Comparison of ENCODE assay signal across 9 cellular contexts in genomic region chrX:136766785-136767103, GRCh38. TPM values are rescaled to one million over a fixed set of nuclear protein-coding genes. Genes with fewer than 3 reads are reported as not detected.
DNase-seq lines count a peak whose midpoint lies in the region; ATAC-seq, FAIRE-seq and TF ChIP-seq lines count a peak whose summit lies in the region.
"Had no signal": no experiment of that assay in that cellular context is flagged by ENCODE, and none has a peak within 500 bp of the region (broad histone marks: within the 10 kb centered on the region; RNA-seq: fewer than 3 reads in every experiment).

No MANE protein-coding gene starts in this region.

- H3K27me3 Mint-ChIP-seq in activated naive CD4-positive, alpha-beta T cell treated with anti-CD3 and anti-CD28 coated beads for 36 hours (ENCODE audit: low read depth): no peaks in the 10 kb centered on the region

- CTCF ChIA-PET in activated naive CD4-positive, alpha-beta T cell treated with anti-CD3 and anti-CD28 coated beads for 36 hours (lab: Charles Lee): no interaction called here
- CTCF ChIA-PET in HepG2 (lab: Yijun Ruan, JAX; ENCODE audit: low intra/inter-chr PET ratio, low total read pairs): no interaction called here

- no peak for TF ChIP-seq CTCF in astrocyte of the cerebellum (IDR thresholded peaks at IDR 0.05; ENCODE audit: low read depth, low read length, missing control alignments)
- TF ChIP-seq CTCF in HepG2 (CRISPR knock-in tag; IDR thresholded peaks at IDR 0.05): no peak

- peak overlapping the region; percentile 68 for H3K27ac Mint-ChIP-seq in activated naive CD4-positive, alpha-beta T cell treated with anti-CD3 and anti-CD28 coated beads for 36 hours

- FAIRE-seq in HepG2 (lab: Jason Lieb, UNC): no peak
- FAIRE-seq: colon had no signal

- DNase-seq in activated naive CD4-positive, alpha-beta T cell treated with anti-CD3 and anti-CD28 coated beads for 36 hours: no peak
- DNase-seq in activated naive CD4-positive, alpha-beta T cell treated with anti-CD3 and anti-CD28 coated beads, Interleukin-2, amount 50 U/mL, for 16 hours: no peak
- DNase-seq in astrocyte of the cerebellum (ENCODE audit: low read depth) (no peak), HepG2 (ENCODE audit: low spot score) (no peak), RKO (ENCODE audit: low spot score) (no peak), NCI-H510A (lab: John Stamatoyannopoulos, UW) (no peak)

- no peaks in the 10 kb centered on the region; a peak in 1 of 5 replicates for H3K27me3 ChIP-seq in HepG2 (ENCODE audit: control insufficient read depth in 1 of 2, insufficient read depth in 2 of 2, low read length in 2 of 2)

- peaks cover 3% of the 10 kb centered on the region for H3K36me3 Mint-ChIP-seq in activated naive CD4-positive, alpha-beta T cell treated with anti-CD3 and anti-CD28 coated beads for 36 hours (ENCODE audit: low read depth)

- TF ChIP-seq RAD21 in HepG2 (CRISPR knock-in tag; IDR thresholded peaks at IDR 0.05): no peak

- H3K79me2 ChIP-seq in HepG2 (ENCODE audit: insufficient read depth, low read length): no peaks in the 10 kb centered on the region

- POLR2A ChIA-PET in HepG2 (lab: Yijun Ruan, JAX): no interaction called here

- no peak for TF ChIP-seq POLR2A in HepG2 (IDR thresholded peaks at IDR 0.05; ENCODE audit: insufficient read depth in 1 of 2, low read depth in 2 of 2, low read length in 2 of 2)

- H3K36me3 ChIP-seq in HepG2 (replicated peaks in 1 of 2; ENCODE audit: control insufficient read depth in 1 of 2, insufficient read depth in 2 of 2, low read length in 2 of 2) (no peaks in the 10 kb centered on the region), urinary bladder (ENCODE audit: insufficient read depth) (no peaks in the 10 kb centered on the region)

- in situ Hi-C loops in astrocyte of the cerebellum (cut with HindIII; ENCODE audit: low sequenced_read_pairs) (no loop called here), HepG2 (cut with HindIII; ENCODE audit: extremely low pct_ligation_motif_present, low pct_unique_long_range_greater_than_20kb) (no loop called here)

- H3K9ac ChIP-seq in HepG2 (ENCODE audit: insufficient read depth, low read depth, low read length): no peak overlapping the region

- H3K4me2 ChIP-seq in HepG2 (ENCODE audit: low read depth, low read length): peak overlapping the region; percentile 36

- WGBS in HepG2 (ENCODE audit: low lambda C conversion rate): no CpG with 5 or more reads among the region's 19 CpGs
- 3% methylated on average over 19 of the region's 19 CpGs for WGBS in urinary bladder

- H3K4me1 Mint-ChIP-seq in activated naive CD4-positive, alpha-beta T cell treated with anti-CD3 and anti-CD28 coated beads for 36 hours (ENCODE audit: low read depth): peaks cover 52% of the 10 kb centered on the region

- H3K27ac ChIP-seq in HepG2 (ENCODE audit: extremely low read length, insufficient read depth, low read length) (no peak overlapping the region), urinary bladder (ENCODE audit: low read depth) (peak overlapping the region; percentile 86)

- no peaks in the 10 kb centered on the region for H3K4me1 ChIP-seq in HepG2 (ENCODE audit: insufficient read depth, low read length)
- H3K4me1 ChIP-seq in urinary bladder (ENCODE audit: insufficient read depth): no peaks in the 10 kb centered on the region

- no peak for TF ChIP-seq EP300 in HepG2 (IDR thresholded peaks at IDR 0.05; ENCODE audit: low read depth in 2 of 2, low read length in 2 of 2)
- no peak for TF ChIP-seq EP300 in HepG2 (CRISPR knock-in tag; IDR thresholded peaks at IDR 0.05; ENCODE audit: borderline replicate concordance)

- no peak; the same call in 2 of the 3 replicates for ATAC-seq in HepG2
- no peak for ATAC-seq in GM21528 (IDR thresholded peaks at IDR 0.05; ENCODE audit: low FRiP score, unreplicated experiment)

- H3K4me3 ChIP-seq in astrocyte of the cerebellum (ENCODE audit: low read depth, low read length) (peak overlapping the region; percentile 49), HepG2 (replicated peaks in 1 of 3; ENCODE audit: insufficient read depth in 1 of 3, low read depth in 2 of 3, low read length in 3 of 3) (peak overlapping the region in 1 of 3 experiments; percentile 52; a peak in 1 of 6 replicates), urinary bladder (ENCODE audit: low read depth, low read length) (peak overlapping the region; percentile 73)

- H3K9me3 ChIP-seq in HepG2 (ENCODE audit: low read length): no peaks in the 10 kb centered on the region

- H4K20me1 ChIP-seq in HepG2 (ENCODE audit: insufficient read depth, low read length): no peaks in the 10 kb centered on the region

- intact Hi-C loops in activated naive CD4-positive, alpha-beta T cell treated with anti-CD3 and anti-CD28 coated beads for 36 hours (cut with micrococcal nuclease): loop anchor here (5.0 kb wide), 2 partner anchors 39 to 109 kb away; no protein-coding TSS in a partner anchor
- intact Hi-C loops in HepG2 (cut with micrococcal nuclease; ENCODE audit: unreplicated experiment): no loop called here

- H3K4me3 Mint-ChIP-seq in activated naive CD4-positive, alpha-beta T cell treated with anti-CD3 and anti-CD28 coated beads for 36 hours: peak overlapping the region; percentile 76

- H3K9me3 Mint-ChIP-seq in activated naive CD4-positive, alpha-beta T cell treated with anti-CD3 and anti-CD28 coated beads for 36 hours: no peaks in the 10 kb centered on the region

- H2AFZ ChIP-seq in HepG2 (ENCODE audit: low read length): no peak overlapping the region

- no TSS peak for BruUV-seq in HepG2 (replicated peaks; lab: Mats Ljungman, UMichigan)

TF ChIP-seq in HepG2, 621 proteins besides CTCF, POLR2A, EP300 and RAD21:
- TF ChIP-seq MIXL1 (CRISPR knock-in tag; IDR thresholded peaks at IDR 0.05): no peak
- TF ChIP-seq FOXP4 (CRISPR knock-in tag; IDR thresholded peaks at IDR 0.05): no peak
- TF ChIP-seq SIX4 (CRISPR knock-in tag; IDR thresholded peaks at IDR 0.05): no peak
- TF ChIP-seq SNAPC2 (CRISPR knock-in tag; IDR thresholded peaks at IDR 0.05): no peak
TF ChIP-seq in HepG2: peak in this region for 0.

RNA-seq across cellular contexts. Expression of gene ARHGEF6, which starts 14.0 kb away (rescaled TPM):
- 10 to 100 TPM; 56.1 to 58.5 TPM for total RNA-seq in activated naive CD4-positive, alpha-beta T cell treated with anti-CD3 and anti-CD28 coated beads for 36 hours
- not detected in 2 replicates for total RNA-seq in HepG2 (2016; rRNA removed; fragmentation: Illumina TruSeq; extraction: Trizol)
- total RNA-seq in HepG2 (2016; cell fraction: cytosol; rRNA removed; fragmentation: Illumina TruSeq; extraction: Trizol; ENCODE audit: low read depth): not detected in 2 replicates
- total RNA-seq in HepG2 (2016; cell fraction: insoluble cytoplasmic fraction; rRNA removed; fragmentation: Illumina TruSeq; extraction: Trizol): not detected in 2 replicates
- total RNA-seq in HepG2 (2016; cell fraction: membrane; rRNA removed; fragmentation: Illumina TruSeq; extraction: Trizol): not detected in 2 replicates
- not detected in 2 replicates for total RNA-seq in HepG2 (2016; cell fraction: nucleus; rRNA removed; fragmentation: Illumina TruSeq; extraction: Trizol)
- polyA plus RNA-seq in HepG2 (2011; rRNA removed): 0.01 and 0.03 TPM in 2 replicates
- polyA plus RNA-seq in HepG2 (2011; cell fraction: cytosol; rRNA removed): not detected in 2 replicates
- polyA plus RNA-seq in HepG2 (2011; cell fraction: nucleus; rRNA removed): 0.09 and 0.10 TPM in 2 replicates
- polyA plus RNA-seq in HepG2 (2012): 0.01 and 0.03 TPM in 2 replicates
- polyA plus RNA-seq in HepG2 (2016; cell fraction: cytosol; fragmentation: Illumina TruSeq; extraction: Trizol; ENCODE audit: low read depth): not detected in 2 replicates
- polyA plus RNA-seq in HepG2 (2016; cell fraction: insoluble cytoplasmic fraction; fragmentation: Illumina TruSeq; extraction: Trizol; ENCODE audit: low read depth): not detected in 2 replicates
- not detected in 2 replicates for polyA plus RNA-seq in HepG2 (2016; cell fraction: membrane; fragmentation: Illumina TruSeq; extraction: Trizol; ENCODE audit: low read depth)
- polyA plus RNA-seq in HepG2 (2016; cell fraction: nucleus; fragmentation: Illumina TruSeq; extraction: Trizol; ENCODE audit: insufficient read depth, low read depth): not detected in 2 replicates
- 0.02 and 0.04 TPM in 2 replicates for polyA minus RNA-seq in HepG2 (2011; rRNA and poly(A)+ RNA removed; ENCODE audit: low replicate concordance)
- not detected in 2 replicates for polyA minus RNA-seq in HepG2 (2011; cell fraction: cytosol; rRNA and poly(A)+ RNA removed)
- polyA minus RNA-seq in HepG2 (2011; cell fraction: nucleus; rRNA and poly(A)+ RNA removed): not detected in 2 replicates
- total RNA-seq in urinary bladder: 28.5 TPM
- 11.2 TPM for polyA plus RNA-seq in urinary bladder

Comparison
In these comparisons a context has a peak if more than half of its experiments do, and no peak if none do; other contexts are left out.
1. RNA of gene ARHGEF6, which starts 14.0 kb away (total RNA-seq): 56.1 to 58.5 TPM in activated naive CD4-positive, alpha-beta T cell treated with anti-CD3 and anti-CD28 coated beads for 36 hours and 28.5 TPM in urinary bladder (single experiment); not detected in HepG2; every median in the first group is over 10 times any median in the second.